In genomic region chr3:44280631-44281030, GRCh38 we compare ENCODE assay signal across 26 cellular contexts. TPM values are rescaled to one million over a fixed set of nuclear protein-coding genes. Genes with fewer than 3 reads are reported as not detected.
"Had no signal": no experiment of that assay in that cellular context is flagged by ENCODE, and none has a peak within 500 bp of the region (broad histone marks: within the 10 kb centered on the region; RNA-seq: fewer than 3 reads in every experiment).

No MANE protein-coding gene starts in this region.

- DNase-seq: activated B cell treated with CpG ODN at 0.5 μM for 24 hours; activated CD4-positive, alpha-beta T cell treated with anti-CD3 and anti-CD28 coated beads for 1 hour; activated CD4-positive, alpha-beta T cell treated with anti-CD3 and anti-CD28 coated beads, Interleukin-2, amount 10 ng/mL, durations not matched to agents 24 days and 14 days; activated CD4-positive, alpha-beta T cell treated with anti-CD3 and anti-CD28 coated beads, Interleukin-2, amount 50 U/mL, for 48 hours; activated CD8-positive, alpha-beta memory T cell treated with anti-CD3 and anti-CD28 coated beads, Interleukin-2, amount 10 ng/mL, durations not matched to agents 7 days and 5 days; activated effector memory CD4-positive, alpha-beta T cell treated with Interleukin-2 at 50 U/mL for 16 hours; activated naive CD4-positive, alpha-beta T cell; activated T-cell treated with anti-CD3 and anti-CD28 coated beads, Interleukin-2, amount 50 U/mL, for 24 hours; aorta; central memory CD4-positive, alpha-beta T cell; MV-4-11; NCI-H1092 treated with DMSO at 0.1 percent for 48 hours; NCI-H1436; NCI-H1694 treated with DMSO at 0.1 percent for 48 hours; NCI-H2029 treated with DMSO at 0.1 percent for 48 hours; NCI-H345; NCI-H510A treated with DMSO at 0.1 percent for 48 hours; Peyer's patch; SHP77 treated with DMSO at 0.1 percent for 48 hours; T-helper 17 cell; T-helper 9 cell had no signal

- H3K27ac ChIP-seq: breast epithelium, Peyer's patch had no signal

- H3K4me1 ChIP-seq: breast epithelium, Peyer's patch had no signal

- H3K9me3 Mint-ChIP-seq: activated CD4-positive, alpha-beta T cell treated with anti-CD3 and anti-CD28 coated beads, Interleukin-2, amount 10 ng/mL, durations not matched to agents 24 days and 14 days; activated T-helper 1 cell treated with anti-CD3 and anti-CD28 coated beads, Interleukin-12 subunit alpha, Interleukin-12 subunit beta, Interleukin-2, Interleukin-4 antibody, amounts not matched to agents 30 ng/mL and 10 ng/mL and 1 ng/mL, durations not matched to agents 14 hours and 24 hours and 36 hours had no signal

- H3K9me3 ChIP-seq: breast epithelium, Peyer's patch had no signal

- H3K36me3 ChIP-seq: breast epithelium, Peyer's patch had no signal

- H3K36me3 Mint-ChIP-seq: activated CD8-positive, alpha-beta memory T cell treated with anti-CD3 and anti-CD28 coated beads, Interleukin-2, amount 10 ng/mL, durations not matched to agents 7 days and 5 days; activated naive CD4-positive, alpha-beta T cell treated with anti-CD3 and anti-CD28 coated beads, Interleukin-2, amount 50 U/mL, for 24 hours had no signal

- H3K27me3 ChIP-seq: breast epithelium, Peyer's patch had no signal

- H3K27ac Mint-ChIP-seq: activated B cell treated with CpG ODN at 0.5 μM for 24 hours; activated CD4-positive, alpha-beta T cell treated with anti-CD3 and anti-CD28 coated beads, Interleukin-2, amount 10 ng/mL, durations not matched to agents 24 days and 14 days; activated CD8-positive, alpha-beta memory T cell treated with anti-CD3 and anti-CD28 coated beads, Interleukin-2, amount 10 ng/mL, durations not matched to agents 7 days and 5 days; activated naive CD4-positive, alpha-beta T cell treated with anti-CD3 and anti-CD28 coated beads, Interleukin-2, amount 50 U/mL, for 24 hours; activated T-cell treated with anti-CD3 and anti-CD28 coated beads, Interleukin-2, amount 50 U/mL, for 24 hours; activated T-helper 1 cell treated with anti-CD3 and anti-CD28 coated beads, Interleukin-12 subunit alpha, Interleukin-12 subunit beta, Interleukin-2, Interleukin-4 antibody, amounts not matched to agents 30 ng/mL and 10 ng/mL and 1 ng/mL, durations not matched to agents 14 hours and 24 hours and 36 hours; T-helper 17 cell had no signal

- H3K4me1 Mint-ChIP-seq: activated B cell treated with CpG ODN at 0.5 μM for 24 hours; activated CD4-positive, alpha-beta T cell treated with anti-CD3 and anti-CD28 coated beads, Interleukin-2, amount 10 ng/mL, durations not matched to agents 24 days and 14 days; activated CD8-positive, alpha-beta memory T cell treated with anti-CD3 and anti-CD28 coated beads, Interleukin-2, amount 10 ng/mL, durations not matched to agents 7 days and 5 days; activated naive CD4-positive, alpha-beta T cell treated with anti-CD3 and anti-CD28 coated beads, Interleukin-2, amount 50 U/mL, for 24 hours; T-helper 17 cell had no signal

- H3K4me3 ChIP-seq: breast epithelium, Peyer's patch had no signal

- H3K4me3 Mint-ChIP-seq: activated B cell treated with CpG ODN at 0.5 μM for 24 hours; activated CD4-positive, alpha-beta T cell treated with anti-CD3 and anti-CD28 coated beads, Interleukin-2, amount 10 ng/mL, durations not matched to agents 24 days and 14 days; activated CD8-positive, alpha-beta memory T cell treated with anti-CD3 and anti-CD28 coated beads, Interleukin-2, amount 10 ng/mL, durations not matched to agents 7 days and 5 days; activated naive CD4-positive, alpha-beta T cell treated with anti-CD3 and anti-CD28 coated beads, Interleukin-2, amount 50 U/mL, for 24 hours; activated T-cell treated with anti-CD3 and anti-CD28 coated beads, Interleukin-2, amount 50 U/mL, for 24 hours; activated T-helper 1 cell treated with anti-CD3 and anti-CD28 coated beads, Interleukin-12 subunit alpha, Interleukin-12 subunit beta, Interleukin-2, Interleukin-4 antibody, amounts not matched to agents 30 ng/mL and 10 ng/mL and 1 ng/mL, durations not matched to agents 14 hours and 24 hours and 36 hours; T-helper 17 cell had no signal

- ATAC-seq: activated CD8-positive, alpha-beta memory T cell treated with anti-CD3 and anti-CD28 coated beads, Interleukin-2, amount 10 ng/mL, durations not matched to agents 7 days and 5 days; T-helper 17 cell had no signal

RNA-seq across cellular contexts. Expression of gene TOPAZ1, which starts 38.9 kb away (rescaled TPM):
- total RNA-seq: activated B cell treated with CpG ODN at 0.5 μM for 24 hours; activated CD4-positive, alpha-beta T cell treated with anti-CD3 and anti-CD28 coated beads, Interleukin-2, amount 10 ng/mL, durations not matched to agents 24 days and 14 days; activated CD8-positive, alpha-beta memory T cell treated with anti-CD3 and anti-CD28 coated beads, Interleukin-2, amount 10 ng/mL, durations not matched to agents 7 days and 5 days; activated T-helper 1 cell treated with anti-CD3 and anti-CD28 coated beads, Interleukin-12 subunit alpha, Interleukin-12 subunit beta, Interleukin-2, Interleukin-4 antibody, amounts not matched to agents 30 ng/mL and 10 ng/mL and 1 ng/mL, durations not matched to agents 14 hours and 24 hours and 36 hours; aorta; breast epithelium; chondrocyte; MCF 10A; Peyer's patch; T-helper 17 cell had no signal
- polyA plus RNA-seq: aorta had no signal
